ENCODE assay signal across 8 cellular contexts in the genomic region with DNA sequence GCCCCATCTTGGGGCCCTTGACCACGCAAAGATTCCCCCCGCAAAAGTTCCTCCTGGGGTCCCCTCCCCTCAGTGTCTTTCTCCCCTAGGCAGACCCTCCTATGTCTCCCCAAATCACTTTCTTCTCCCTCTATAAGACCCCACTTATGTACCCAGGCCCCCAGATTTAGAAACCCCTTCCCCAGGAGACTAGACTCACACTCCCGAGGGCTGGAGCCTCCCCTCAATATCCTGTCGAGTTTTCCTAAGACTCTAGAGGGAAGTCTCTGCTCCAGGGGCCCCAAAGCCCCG. TPM values are rescaled to one million over a fixed set of nuclear protein-coding genes. Genes with fewer than 3 reads are reported as not detected.
A peak's percentile ranks its signal among the peaks of the same experiment; 100 is the strongest.
DNase-seq lines count a peak whose midpoint lies in the region; FAIRE-seq and TF ChIP-seq lines count a peak whose summit lies in the region.

No MANE protein-coding gene starts in this region.

- H3K4me3 ChIP-seq in HFF-Myc (replicated peaks; ENCODE audit: low read depth, low read length) (peak overlapping the region; percentile 95), iPS-11a (ENCODE audit: low read depth, low read length) (peak overlapping the region; percentile 96), spleen (peak overlapping the region; percentile 60 to 93 (median 80))

- H3K27me3 ChIP-seq in spleen (replicated peaks in 1 of 7): no peaks in the 10 kb centered on the region

- no peaks in the 10 kb centered on the region for H3K27me3 Mint-ChIP-seq in activated CD4-positive, alpha-beta memory T cell treated with anti-CD3 and anti-CD28 coated beads, Interleukin-2, amount 10 ng/mL, durations not matched to agents 7 days and 5 days

- DNase-seq in HFF-Myc (ENCODE audit: extremely low read depth, low read depth): no peak
- no peak for DNase-seq in activated CD4-positive, alpha-beta memory T cell treated with anti-CD3 and anti-CD28 coated beads, Interleukin-2, amount 10 ng/mL, durations not matched to agents 7 days and 5 days
- no peak for DNase-seq in spleen
- DNase-seq in GM10266 (ENCODE audit: extremely low spot score): no peak
- no peak for DNase-seq in SIG-M5 (lab: John Stamatoyannopoulos, UW)
- no peak for DNase-seq in HTR-8/SVneo (ENCODE audit: insufficient read length, low spot score)
- DNase-seq in H4 (ENCODE audit: low spot score): no peak

- no peak for FAIRE-seq in HTR-8/SVneo (lab: Jason Lieb, UNC)

- peak overlapping the region; percentile 15 to 94 (median 84) for H3K27ac ChIP-seq in spleen

- TF ChIP-seq POLR2A in spleen (IDR thresholded peaks at IDR 0.05): no peak

- intact Hi-C loops in spleen (cut with DNase I; ENCODE audit: low total_unique reads): no loop called here

- peaks cover 63% of the 10 kb centered on the region for H3K4me1 Mint-ChIP-seq in activated CD4-positive, alpha-beta memory T cell treated with anti-CD3 and anti-CD28 coated beads, Interleukin-2, amount 10 ng/mL, durations not matched to agents 7 days and 5 days

- H3K36me3 Mint-ChIP-seq in activated CD4-positive, alpha-beta memory T cell treated with anti-CD3 and anti-CD28 coated beads, Interleukin-2, amount 10 ng/mL, durations not matched to agents 7 days and 5 days (ENCODE audit: low read depth): peaks cover 56% of the 10 kb centered on the region

- peaks cover 19 to 78% (median 57%) of the 10 kb centered on the region in 6 donors for H3K4me1 ChIP-seq in spleen

- TF ChIP-seq CTCF in HFF-Myc (IDR thresholded peaks at IDR 0.05; ENCODE audit: low read depth, low read length, missing control alignments): no peak
- TF ChIP-seq CTCF in spleen (IDR thresholded peaks at IDR 0.05 in 8 of 11, conservative IDR thresholded peaks at IDR 0.05 in 3 of 11): no peak
- no peak for TF ChIP-seq CTCF in GM10266 (IDR thresholded peaks at IDR 0.05; ENCODE audit: control insufficient read depth, insufficient read depth, low read depth, missing control alignments)

- no peaks in the 10 kb centered on the region for H3K9me3 ChIP-seq in spleen

- H3K36me3 ChIP-seq in spleen: peaks cover 0 to 22% (median 14%) of the 10 kb centered on the region in 6 donors

- H3K27ac Mint-ChIP-seq in activated CD4-positive, alpha-beta memory T cell treated with anti-CD3 and anti-CD28 coated beads, Interleukin-2, amount 10 ng/mL, durations not matched to agents 7 days and 5 days: peak overlapping the region; percentile 98

- no peaks in the 10 kb centered on the region for H3K9me3 Mint-ChIP-seq in activated CD4-positive, alpha-beta memory T cell treated with anti-CD3 and anti-CD28 coated beads, Interleukin-2, amount 10 ng/mL, durations not matched to agents 7 days and 5 days

- POLR2A ChIA-PET in activated CD4-positive, alpha-beta memory T cell treated with anti-CD3 and anti-CD28 coated beads, Interleukin-2, amount 10 ng/mL, durations not matched to agents 7 days and 5 days (lab: Charles Lee): interaction anchor here (0.5 to 3.8 kb wide), 18 partner anchors 11 to 1076 kb away, joined by 3 to 25 read pairs (median 5); partner anchors contain the start of genes AP2S1, ARHGAP35 and CALM3

- WGBS in spleen, 5 donors: 1 to 3% (median 2%) methylated on average over 5 of the region's 5 CpGs

- peak overlapping the region; percentile 98 for H3K4me3 Mint-ChIP-seq in activated CD4-positive, alpha-beta memory T cell treated with anti-CD3 and anti-CD28 coated beads, Interleukin-2, amount 10 ng/mL, durations not matched to agents 7 days and 5 days

- CTCF ChIA-PET in activated CD4-positive, alpha-beta memory T cell treated with anti-CD3 and anti-CD28 coated beads, Interleukin-2, amount 10 ng/mL, durations not matched to agents 7 days and 5 days (lab: Charles Lee): interaction anchor here (1.2 to 2.9 kb wide), 3 partner anchors 18 to 54 kb away, joined by 4 to 15 read pairs (median 4); no protein-coding TSS in a partner anchor

RNA-seq across cellular contexts. Expression of gene SLC1A5, which starts 1.4 kb away (rescaled TPM):
- total RNA-seq in activated CD4-positive, alpha-beta memory T cell treated with anti-CD3 and anti-CD28 coated beads, Interleukin-2, amount 10 ng/mL, durations not matched to agents 7 days and 5 days: 100 to 1,000 TPM; 200 to 208 TPM
- 10 to 100 TPM; 45.1 to 62.8 (median 49.8) TPM for total RNA-seq in spleen
- polyA plus RNA-seq in spleen: 10 to 100 TPM; 13.2 to 29.5 (median 23.0) TPM
- 159 and 163 TPM in 2 replicates for total RNA-seq in H4 (2014; rRNA removed; shearing (Covaris generic))

RNA-seq across cellular contexts. Expression of gene STRN4, which starts 40.7 kb away (rescaled TPM):
- total RNA-seq in activated CD4-positive, alpha-beta memory T cell treated with anti-CD3 and anti-CD28 coated beads, Interleukin-2, amount 10 ng/mL, durations not matched to agents 7 days and 5 days: 10 to 100 TPM; 75.1 to 78.5 TPM
- 100 to 1,000 TPM in 5 of 7 donors, 10 to 100 TPM in 2; 90.1 to 143 (median 107) TPM for total RNA-seq in spleen
- 10 to 100 TPM; 28.2 to 70.7 (median 30.0) TPM for polyA plus RNA-seq in spleen
- 29.9 and 33.5 TPM in 2 replicates for total RNA-seq in H4 (2014; rRNA removed; shearing (Covaris generic))

RNA-seq across cellular contexts. Expression of gene FKRP, which starts 41.1 kb away (rescaled TPM):
- total RNA-seq in activated CD4-positive, alpha-beta memory T cell treated with anti-CD3 and anti-CD28 coated beads, Interleukin-2, amount 10 ng/mL, durations not matched to agents 7 days and 5 days: 10 to 100 TPM; 13.4 to 15.4 TPM
- 10 to 100 TPM; 15.4 to 24.8 (median 19.3) TPM for total RNA-seq in spleen
- polyA plus RNA-seq in spleen: 10 to 100 TPM in 1 of 3 donors, 1 to 10 TPM in 2; 5.3 to 13.0 (median 9.8) TPM
- total RNA-seq in H4 (2014; rRNA removed; shearing (Covaris generic)): 16.2 and 33.4 TPM in 2 replicates
